ENCODE assay signal across 1 cellular context in genomic region chr12:109998904-109999648, GRCh38.
TF ChIP-seq lines count a peak whose summit lies in the region.

TSS of gene ANKRD13A (plus strand) at chr12:109999430. CDS start at chr12:109999689, 259 bp downstream.

TF ChIP-seq in HEK293, 187 proteins besides CTCF, POLR2A, EP300 and RAD21 (continued from another document):
- peak; percentile 77 for TF ChIP-seq INSM2 (tag by site-specific recombination; IDR thresholded peaks at IDR 0.05)
- TF ChIP-seq SP3 (tag by site-specific recombination; IDR thresholded peaks at IDR 0.05): peak; percentile 78
- TF ChIP-seq ZBTB44 (tag by site-specific recombination; IDR thresholded peaks at IDR 0.05): peak; percentile 90
- no peak for TF ChIP-seq ZNF621 (tag by site-specific recombination; IDR thresholded peaks at IDR 0.05)
- TF ChIP-seq ZNF324 (tag by site-specific recombination; IDR thresholded peaks at IDR 0.05): peak; percentile 98
- TF ChIP-seq SETDB1 (IDR thresholded peaks at IDR 0.05; ENCODE audit: insufficient read length, low read length): no peak
- peak; percentile 93 for TF ChIP-seq SP7 (tag by site-specific recombination; IDR thresholded peaks at IDR 0.05)
- TF ChIP-seq ZBTB26 (tag by site-specific recombination; optimal IDR thresholded peaks at IDR 0.05): peak; percentile 72
- no peak for TF ChIP-seq ZNF785 (tag by site-specific recombination; IDR thresholded peaks at IDR 0.05)
- TF ChIP-seq ZNF677 (tag by site-specific recombination; IDR thresholded peaks at IDR 0.05): 0 out of 2 replicates have a peak, but pooled peaks have one; percentile 44
- TF ChIP-seq GLIS2 (tag by site-specific recombination; IDR thresholded peaks at IDR 0.05): no peak
- TF ChIP-seq ZSCAN16 (tag by site-specific recombination; IDR thresholded peaks at IDR 0.05): peak; percentile 77
- TF ChIP-seq ZNF561 (tag by site-specific recombination; IDR thresholded peaks at IDR 0.05; ENCODE audit: borderline replicate concordance): peak; percentile 97
- no peak; the same call in 1 of the 2 replicates for TF ChIP-seq ZSCAN4 (tag by site-specific recombination; IDR thresholded peaks at IDR 0.05)
- TF ChIP-seq ZNF202 (tag by site-specific recombination; IDR thresholded peaks at IDR 0.05; ENCODE audit: borderline replicate concordance): no peak
- peak; percentile 52; the same call in 1 of the 2 replicates for TF ChIP-seq TSHZ1 (tag by site-specific recombination; IDR thresholded peaks at IDR 0.05; ENCODE audit: borderline replicate concordance)
- no peak for TF ChIP-seq ZNF280C (tag by site-specific recombination; IDR thresholded peaks at IDR 0.05)
- TF ChIP-seq REPIN1 (tag by site-specific recombination; IDR thresholded peaks at IDR 0.05; ENCODE audit: low read depth): 0 out of 2 replicates have a peak, but pooled peaks have one; percentile 45
- peak; percentile 92 for TF ChIP-seq ZBTB7A (tag by site-specific recombination; IDR thresholded peaks at IDR 0.05; ENCODE audit: low read depth)
- TF ChIP-seq ZNF391 (tag by site-specific recombination; IDR thresholded peaks at IDR 0.05; ENCODE audit: borderline replicate concordance, low read depth): peak; percentile 92; the same call in 1 of the 2 replicates
- no peak for TF ChIP-seq ZNF112 (tag by site-specific recombination; IDR thresholded peaks at IDR 0.05)
- TF ChIP-seq ZNF10 (tag by site-specific recombination; IDR thresholded peaks at IDR 0.05): 0 out of 2 replicates have a peak, but pooled peaks have one; percentile 36
- peak; percentile 48 for TF ChIP-seq ZNF341 (tag by site-specific recombination; IDR thresholded peaks at IDR 0.05; ENCODE audit: low read depth)
- TF ChIP-seq ZNF629 (tag by site-specific recombination; IDR thresholded peaks at IDR 0.05): peak; percentile 83
- TF ChIP-seq ZXDB (tag by site-specific recombination; IDR thresholded peaks at IDR 0.05): peak; percentile 97
- TF ChIP-seq SCRT2 (tag by site-specific recombination; IDR thresholded peaks at IDR 0.05): no peak; the same call in 1 of the 2 replicates
- TF ChIP-seq ZNF521 (tag by site-specific recombination; IDR thresholded peaks at IDR 0.05): no peak
- peak; percentile 83; the same call in 1 of the 2 replicates for TF ChIP-seq ZFP37 (tag by site-specific recombination; IDR thresholded peaks at IDR 0.05)
- peak; percentile 70 for TF ChIP-seq ZBTB8A (tag by site-specific recombination; IDR thresholded peaks at IDR 0.05)
- TF ChIP-seq PBX3 (CRISPR knock-in tag; IDR thresholded peaks at IDR 0.05): 0 out of 2 replicates have a peak, but pooled peaks have one; percentile 41
- TF ChIP-seq ZNF529 (tag by site-specific recombination; IDR thresholded peaks at IDR 0.05; ENCODE audit: insufficient replicate concordance): no peak
- TF ChIP-seq GLI4 (tag by site-specific recombination; IDR thresholded peaks at IDR 0.05): 0 out of 2 replicates have a peak, but pooled peaks have one; percentile 72
- TF ChIP-seq PATZ1 (tag by site-specific recombination; IDR thresholded peaks at IDR 0.05): peak; percentile 37; the same call in 1 of the 2 replicates
- no peak for TF ChIP-seq ZNF514 (tag by site-specific recombination; IDR thresholded peaks at IDR 0.05)
- TF ChIP-seq HOXC10 (CRISPR knock-in tag; IDR thresholded peaks at IDR 0.05): peak; percentile 55; the same call in 1 of the 2 replicates
- peak; percentile 72; the same call in 1 of the 2 replicates for TF ChIP-seq ZNF777 (tag by site-specific recombination; IDR thresholded peaks at IDR 0.05; ENCODE audit: borderline replicate concordance)
- TF ChIP-seq KLF17 (tag by site-specific recombination; IDR thresholded peaks at IDR 0.05): peak; percentile 93
- TF ChIP-seq ZNF366 (tag by site-specific recombination; conservative IDR thresholded peaks at IDR 0.05): no peak
- TF ChIP-seq KLF16 (tag by site-specific recombination; IDR thresholded peaks at IDR 0.05): peak; percentile 78; the same call in 1 of the 2 replicates
- TF ChIP-seq ZFP69B (tag by site-specific recombination; IDR thresholded peaks at IDR 0.05): peak; percentile 79
- no peak for TF ChIP-seq ZNF426 (tag by site-specific recombination; IDR thresholded peaks at IDR 0.05)
- peak; percentile 44; the same call in 1 of the 2 replicates for TF ChIP-seq TRIM28 (IDR thresholded peaks at IDR 0.05; ENCODE audit: borderline replicate concordance, low read length)
- TF ChIP-seq ZNF423 (tag by site-specific recombination; IDR thresholded peaks at IDR 0.05): no peak
- no peak for TF ChIP-seq ZNF214 (tag by site-specific recombination; IDR thresholded peaks at IDR 0.05; ENCODE audit: borderline replicate concordance)
